ENCODE assay signal across 8 cellular contexts in the genomic region with DNA sequence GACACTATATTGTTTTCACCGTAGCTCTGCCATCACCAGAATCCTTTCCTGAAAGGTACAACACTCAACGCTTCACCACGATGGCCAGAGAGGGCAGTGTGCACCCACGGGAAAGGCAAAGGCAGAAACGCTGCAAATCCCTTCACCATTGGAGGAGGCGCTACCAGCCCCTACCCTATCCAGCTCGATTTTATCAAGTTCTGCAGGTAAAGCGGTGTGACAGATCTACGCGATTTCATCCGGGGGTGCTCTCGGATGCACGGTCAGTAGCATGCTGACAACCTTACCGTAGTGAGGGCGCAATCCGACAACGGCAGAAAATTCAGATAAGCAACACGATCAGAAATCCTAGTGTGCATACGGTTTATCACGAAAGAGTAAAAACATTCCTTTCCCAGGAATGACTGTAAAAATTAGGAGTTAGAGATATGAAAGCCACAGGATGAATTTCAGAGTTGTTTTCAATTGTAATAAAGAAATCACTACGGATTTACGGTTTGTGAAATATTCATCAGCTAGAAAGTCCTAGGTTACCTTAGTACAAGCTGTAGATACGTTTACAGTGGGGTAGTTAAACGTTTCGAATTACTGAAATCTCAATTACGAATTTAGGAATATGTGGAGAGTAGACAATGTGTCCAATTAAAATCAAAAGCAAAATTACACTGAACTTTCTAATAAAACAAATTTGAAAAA. TPM values are rescaled to one million over a fixed set of nuclear protein-coding genes. Genes with fewer than 3 reads are reported as not detected.
A peak's percentile ranks its signal among the peaks of the same experiment; 100 is the strongest.
DNase-seq lines count a peak whose midpoint lies in the region; TF ChIP-seq lines count a peak whose summit lies in the region.

No MANE protein-coding gene starts in this region.

- H3K9me2 ChIP-seq in GM23248 (ENCODE audit: insufficient read depth), result no peaks in the 10 kb centered on the region

- H3K27ac ChIP-seq in GM23248, result no peak overlapping the region
- H3K27ac ChIP-seq in RWPE1, result peak overlapping the region; percentile 44

- peak; percentile 95 for TF ChIP-seq CTCF in RWPE1 (conservative IDR thresholded peaks at IDR 0.05; ENCODE audit: low read depth)

- in situ Hi-C loops in GM23248 (cut with MboI), result no loop called here

- CTCF ChIA-PET in RWPE1 (lab: Yijun Ruan, JAX), result interaction anchor here (0.6 to 2.0 kb wide), 19 partner anchors 9 to 1023 kb away, joined by 3 to 8 read pairs (median 4); partner anchors contain the start of genes ITFG1 and PHKB

- H3K4me1 ChIP-seq in ES-I3 (ENCODE audit: insufficient read depth, low read length) (peaks cover 4% of the 10 kb centered on the region; the same call in 1 of the 2 replicates), GM23248 (ENCODE audit: insufficient read depth) (no peaks in the 10 kb centered on the region), neuron (ENCODE audit: insufficient read depth, low read length) (peaks cover 40% of the 10 kb centered on the region)

- H3F3A ChIP-seq in GM23248 (ENCODE audit: insufficient read depth), result peaks cover 5% of the 10 kb centered on the region; the same call in 1 of the 2 replicates

- H3K9me3 ChIP-seq in ES-I3 (ENCODE audit: control insufficient read depth, insufficient read depth, low read length) (no peaks in the 10 kb centered on the region), GM23248 (ENCODE audit: low read depth) (no peaks in the 10 kb centered on the region), neuron (ENCODE audit: low read length) (no peaks in the 10 kb centered on the region)

- no peaks in the 10 kb centered on the region for H3K79me2 ChIP-seq in GM23248 (ENCODE audit: insufficient read depth)

- H4K20me1 ChIP-seq in GM23248 (ENCODE audit: insufficient read depth), result no peaks in the 10 kb centered on the region

- peak overlapping the region; percentile 77 for H3K4me3 ChIP-seq in GM23248
- H3K4me3 ChIP-seq in neuron (ENCODE audit: low read length), result peak overlapping the region; percentile 62

- H2AFZ ChIP-seq in GM23248, result peak overlapping the region; percentile 86
- peak overlapping the region; percentile 1 for H2AFZ ChIP-seq in neuron (ENCODE audit: low read depth, low read length)

- peak; percentile 88 for DNase-seq in GM23248
- peak; percentile 100 for DNase-seq in Kasumi-1 (lab: John Stamatoyannopoulos, UW)
- peak; percentile 84 for DNase-seq in RWPE1 (ENCODE audit: low spot score)
- peak; percentile 70 for DNase-seq in activated T-helper 9 cell treated with anti-CD3 and anti-CD28 coated beads, Interleukin-2, amount 50 U/mL, for 16 hours (ENCODE audit: low read depth)
- DNase-seq in fibroblast of the conjunctiva (ENCODE audit: low read depth), result peak; percentile 65
- peak; percentile 71 for DNase-seq in stromal cell of bone marrow (ENCODE audit: low read depth)

- no peaks in the 10 kb centered on the region for H3K27me3 ChIP-seq in GM23248 (replicated peaks; ENCODE audit: insufficient read depth)
- H3K27me3 ChIP-seq in neuron (ENCODE audit: insufficient read depth, low read length), result no peaks in the 10 kb centered on the region

- peak overlapping the region; percentile 99 for H3K4me2 ChIP-seq in GM23248 (ENCODE audit: unreplicated experiment)

- 7% methylated on average over 26 of the region's 26 CpGs for WGBS in GM23248 (ENCODE audit: low coverage in 1 of 2, low lambda C conversion rate in 2 of 2, missing lambda C conversion rate in 2 of 2), 2 experiments

- peak overlapping the region; percentile 69; the same call in 1 of the 2 replicates for H3K9ac ChIP-seq in ES-I3 (ENCODE audit: low read depth, low read length)
- H3K9ac ChIP-seq in GM23248, result peak overlapping the region; percentile 42

- no peaks in the 10 kb centered on the region for H3K36me3 ChIP-seq in ES-I3 (ENCODE audit: insufficient read depth, low read length)
- no peaks in the 10 kb centered on the region for H3K36me3 ChIP-seq in GM23248 (ENCODE audit: low read depth)
- H3K36me3 ChIP-seq in neuron (ENCODE audit: insufficient read depth, low read length), result no peaks in the 10 kb centered on the region

- POLR2A ChIA-PET in RWPE1 (lab: Yijun Ruan, JAX; ENCODE audit: low non-redundant PET), result no interaction called here

RNA-seq across cellular contexts. Expression of gene NETO2, which starts 1.8 kb away (rescaled TPM):
- total RNA-seq in GM23248 (2014; rRNA removed; shearing (Covaris generic)), result 9.4 and 14.6 TPM in 2 replicates
- 3.5 and 4.0 TPM in 2 replicates for polyA plus RNA-seq in GM23248 (2016; fragmentation: Nextera tagmentation; extraction: Ambion mirVana)
